In genomic region chr17:37802712-37803416, GRCh38 we compare ENCODE assay signal across 15 cellular contexts. TPM values are rescaled to one million over a fixed set of nuclear protein-coding genes. Genes with fewer than 3 reads are reported as not detected.
A peak's percentile ranks its signal among the peaks of the same experiment; 100 is the strongest.
DNase-seq lines count a peak whose midpoint lies in the region; ATAC-seq and TF ChIP-seq lines count a peak whose summit lies in the region.
"Had no signal": no experiment of that assay in that cellular context is flagged by ENCODE, and none has a peak within 500 bp of the region (broad histone marks: within the 10 kb centered on the region; RNA-seq: fewer than 3 reads in every experiment).

No MANE protein-coding gene starts in this region.

- H3K36me3 Mint-ChIP-seq in activated CD4-positive, alpha-beta T cell treated with anti-CD3 and anti-CD28 coated beads for 36 hours (ENCODE audit: low read depth), result no peaks in the 10 kb centered on the region
- H3K36me3 Mint-ChIP-seq: stimulated activated effector memory CD8-positive, alpha-beta T cell treated with anti-CD3 and anti-CD28 coated beads, Interleukin-12 subunit alpha, Interleukin-12 subunit beta, amount 100 ng/mL, for 72 hours had no signal

- H3K4me3 ChIP-seq in BLaER1 treated with 17β-estradiol and CSF1 and Interleukin-3, amounts not matched to agents 10 nM and 100 nM, result no peak overlapping the region
- no peak overlapping the region for H3K4me3 ChIP-seq in psoas muscle

- POLR2A ChIA-PET in activated CD4-positive, alpha-beta T cell treated with anti-CD3 and anti-CD28 coated beads for 36 hours (lab: Charles Lee), result no interaction called here

- no peaks in the 10 kb centered on the region for H3K4me1 Mint-ChIP-seq in activated CD4-positive, alpha-beta T cell treated with anti-CD3 and anti-CD28 coated beads for 36 hours
- H3K4me1 Mint-ChIP-seq: stimulated activated effector memory CD8-positive, alpha-beta T cell treated with anti-CD3 and anti-CD28 coated beads, Interleukin-12 subunit alpha, Interleukin-12 subunit beta, amount 100 ng/mL, for 72 hours had no signal

- peaks cover 8% of the 10 kb centered on the region for H3K27me3 Mint-ChIP-seq in activated CD4-positive, alpha-beta T cell treated with anti-CD3 and anti-CD28 coated beads for 36 hours

- no peak overlapping the region for H3K27ac Mint-ChIP-seq in activated CD4-positive, alpha-beta T cell treated with anti-CD3 and anti-CD28 coated beads for 36 hours
- H3K27ac Mint-ChIP-seq: H9; stimulated activated effector memory CD8-positive, alpha-beta T cell treated with anti-CD3 and anti-CD28 coated beads, Interleukin-12 subunit alpha, Interleukin-12 subunit beta, amount 100 ng/mL, for 72 hours had no signal

- CTCF ChIA-PET in activated CD4-positive, alpha-beta T cell treated with anti-CD3 and anti-CD28 coated beads for 36 hours (lab: Charles Lee), result no interaction called here

- ATAC-seq in HG03025 (IDR thresholded peaks at IDR 0.05; ENCODE audit: low FRiP score, unreplicated experiment) (no peak), psoas muscle (no peak)
- ATAC-seq in activated CD4-positive, alpha-beta T cell treated with anti-CD3 and anti-CD28 coated beads for 36 hours, result no peak
- ATAC-seq: stimulated activated effector memory CD8-positive, alpha-beta T cell treated with anti-CD3 and anti-CD28 coated beads, Interleukin-12 subunit alpha, Interleukin-12 subunit beta, amount 100 ng/mL, for 72 hours had no signal

- DNase-seq in OCI-M1 (lab: John Stamatoyannopoulos, UW), result peak; percentile 62
- peak; percentile 72 for DNase-seq in glomerular visceral epithelial cell (ENCODE audit: extremely low spot score)
- peak; percentile 49 for DNase-seq in pons (ENCODE audit: low spot score)
- DNase-seq in psoas muscle, result no peak
- no peak for DNase-seq in activated CD4-positive, alpha-beta T cell treated with anti-CD3 and anti-CD28 coated beads for 36 hours
- no peak for DNase-seq in inferior parietal cortex (ENCODE audit: extremely low spot score)
- DNase-seq: amniotic stem cell, KG1, T1000 had no signal

- no peak for TF ChIP-seq CTCF in psoas muscle (IDR thresholded peaks at IDR 0.05)

- peaks cover 0 to 8% (median 0%) of the 10 kb centered on the region in 11 experiments; a peak in 1 of 22 replicates for H3K27me3 ChIP-seq in BLaER1 treated with 17β-estradiol and CSF1 and Interleukin-3, amounts not matched to agents 10 nM and 100 nM
- peaks cover 0 to 3% (median 1%) of the 10 kb centered on the region in 3 donors for H3K27me3 ChIP-seq in psoas muscle (ENCODE audit: insufficient read depth in 3 of 3, low read length in 2 of 3)

- peaks cover 27 to 37% (median 35%) of the 10 kb centered on the region in 10 experiments for H3K4me1 ChIP-seq in BLaER1 treated with 17β-estradiol and CSF1 and Interleukin-3, amounts not matched to agents 10 nM and 100 nM
- H3K4me1 ChIP-seq in psoas muscle, result no peaks in the 10 kb centered on the region

- H3K27ac ChIP-seq in BLaER1 treated with 17β-estradiol and CSF1 and Interleukin-3, amounts not matched to agents 10 nM and 100 nM, result peak overlapping the region in 1 of 11 experiments; percentile 41; a peak in 1 of 22 replicates
- no peak overlapping the region for H3K27ac ChIP-seq in psoas muscle

- no peak overlapping the region for H3K4me3 Mint-ChIP-seq in activated CD4-positive, alpha-beta T cell treated with anti-CD3 and anti-CD28 coated beads for 36 hours
- H3K4me3 Mint-ChIP-seq: H9; stimulated activated effector memory CD8-positive, alpha-beta T cell treated with anti-CD3 and anti-CD28 coated beads, Interleukin-12 subunit alpha, Interleukin-12 subunit beta, amount 100 ng/mL, for 72 hours had no signal

- H3K9me3 Mint-ChIP-seq in activated CD4-positive, alpha-beta T cell treated with anti-CD3 and anti-CD28 coated beads for 36 hours (ENCODE audit: low read depth), result no peaks in the 10 kb centered on the region
- H3K9me3 Mint-ChIP-seq: stimulated activated effector memory CD8-positive, alpha-beta T cell treated with anti-CD3 and anti-CD28 coated beads, Interleukin-12 subunit alpha, Interleukin-12 subunit beta, amount 100 ng/mL, for 72 hours had no signal

- H3K9me3 ChIP-seq in BLaER1 treated with 17β-estradiol and CSF1 and Interleukin-3, amounts not matched to agents 10 nM and 100 nM (replicated peaks in 1 of 11), result peaks cover 0 to 13% (median 0%) of the 10 kb centered on the region in 11 experiments; a peak in 3 of 22 replicates
- H3K9me3 ChIP-seq in psoas muscle, result peaks cover 4% of the 10 kb centered on the region

- H4K20me1 ChIP-seq in BLaER1 treated with 17β-estradiol and CSF1 and Interleukin-3, amounts not matched to agents 10 nM and 100 nM, result no peaks in the 10 kb centered on the region

- WGBS in psoas muscle, 3 donors, result 2 to 14% (median 4%) methylated on average over 1 of the region's 1 CpG

- intact Hi-C loops in psoas muscle (cut with DNase I), result no loop called here
- intact Hi-C loops in activated CD4-positive, alpha-beta T cell treated with anti-CD3 and anti-CD28 coated beads for 36 hours (cut with DNase I, micrococcal nuclease), result no loop called here

- peak overlapping the region; percentile 36 to 82 (median 73) for H3K4me2 ChIP-seq in BLaER1 treated with 17β-estradiol and CSF1 and Interleukin-3, amounts not matched to agents 10 nM and 100 nM

- no peak overlapping the region for H3K9ac ChIP-seq in BLaER1 treated with 17β-estradiol and CSF1 and Interleukin-3, amounts not matched to agents 10 nM and 100 nM

- no peaks in the 10 kb centered on the region for H3K36me3 ChIP-seq in BLaER1 treated with 17β-estradiol and CSF1 and Interleukin-3, amounts not matched to agents 10 nM and 100 nM
- H3K36me3 ChIP-seq in psoas muscle (ENCODE audit: insufficient read depth in 1 of 2, low read depth in 1 of 2), result no peaks in the 10 kb centered on the region

RNA-seq across cellular contexts. Expression of gene HNF1B, which starts 58.0 kb away (rescaled TPM):
- not detected for total RNA-seq in psoas muscle
- under 1 TPM in 1 of 3 donors, not detected in 2; 0.03 TPM for polyA plus RNA-seq in psoas muscle
- not detected for total RNA-seq in activated CD4-positive, alpha-beta T cell treated with anti-CD3 and anti-CD28 coated beads for 36 hours
- total RNA-seq: endothelial cell of umbilical vein, H9 had no signal
- polyA plus RNA-seq: endothelial cell of umbilical vein, neural cell had no signal

Comparison
In these comparisons a context has a peak if more than half of its experiments do, and no peak if none do; other contexts are left out.
1. DNase-seq: peak in OCI-M1 (single experiment), glomerular visceral epithelial cell (single experiment) and pons (single experiment); none in psoas muscle (0 of 2), activated CD4-positive, alpha-beta T cell treated with anti-CD3 and anti-CD28 coated beads for 36 hours (single experiment) and inferior parietal cortex (single experiment).